Comparison of ENCODE assay signal across 2 cellular contexts in the genomic region with DNA sequence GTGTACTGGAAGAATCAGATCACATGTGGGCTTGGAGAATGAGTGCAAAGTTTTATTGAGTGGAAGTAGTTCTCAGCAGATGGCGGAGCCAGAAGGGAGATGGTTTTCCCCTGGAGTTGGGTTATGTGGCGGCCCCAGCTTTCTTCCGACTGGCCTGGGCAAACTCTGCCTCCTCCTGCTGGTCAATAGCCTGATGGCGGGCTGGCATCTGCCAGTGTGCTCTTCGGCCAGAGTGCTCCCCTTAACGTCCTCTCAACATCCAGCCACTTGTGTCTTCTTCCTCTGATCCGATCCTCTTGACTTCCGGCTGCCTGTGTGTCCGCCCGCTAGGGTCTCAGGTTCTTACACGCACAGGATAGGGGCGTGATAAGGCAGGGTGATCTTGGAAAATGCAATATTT.
TF ChIP-seq lines count a peak whose summit lies in the region.

No MANE protein-coding gene starts in this region.

TF ChIP-seq in SK-N-SH, 30 proteins besides CTCF, POLR2A, EP300 and RAD21 (continued from another document):
- TF ChIP-seq, protein P1, sequence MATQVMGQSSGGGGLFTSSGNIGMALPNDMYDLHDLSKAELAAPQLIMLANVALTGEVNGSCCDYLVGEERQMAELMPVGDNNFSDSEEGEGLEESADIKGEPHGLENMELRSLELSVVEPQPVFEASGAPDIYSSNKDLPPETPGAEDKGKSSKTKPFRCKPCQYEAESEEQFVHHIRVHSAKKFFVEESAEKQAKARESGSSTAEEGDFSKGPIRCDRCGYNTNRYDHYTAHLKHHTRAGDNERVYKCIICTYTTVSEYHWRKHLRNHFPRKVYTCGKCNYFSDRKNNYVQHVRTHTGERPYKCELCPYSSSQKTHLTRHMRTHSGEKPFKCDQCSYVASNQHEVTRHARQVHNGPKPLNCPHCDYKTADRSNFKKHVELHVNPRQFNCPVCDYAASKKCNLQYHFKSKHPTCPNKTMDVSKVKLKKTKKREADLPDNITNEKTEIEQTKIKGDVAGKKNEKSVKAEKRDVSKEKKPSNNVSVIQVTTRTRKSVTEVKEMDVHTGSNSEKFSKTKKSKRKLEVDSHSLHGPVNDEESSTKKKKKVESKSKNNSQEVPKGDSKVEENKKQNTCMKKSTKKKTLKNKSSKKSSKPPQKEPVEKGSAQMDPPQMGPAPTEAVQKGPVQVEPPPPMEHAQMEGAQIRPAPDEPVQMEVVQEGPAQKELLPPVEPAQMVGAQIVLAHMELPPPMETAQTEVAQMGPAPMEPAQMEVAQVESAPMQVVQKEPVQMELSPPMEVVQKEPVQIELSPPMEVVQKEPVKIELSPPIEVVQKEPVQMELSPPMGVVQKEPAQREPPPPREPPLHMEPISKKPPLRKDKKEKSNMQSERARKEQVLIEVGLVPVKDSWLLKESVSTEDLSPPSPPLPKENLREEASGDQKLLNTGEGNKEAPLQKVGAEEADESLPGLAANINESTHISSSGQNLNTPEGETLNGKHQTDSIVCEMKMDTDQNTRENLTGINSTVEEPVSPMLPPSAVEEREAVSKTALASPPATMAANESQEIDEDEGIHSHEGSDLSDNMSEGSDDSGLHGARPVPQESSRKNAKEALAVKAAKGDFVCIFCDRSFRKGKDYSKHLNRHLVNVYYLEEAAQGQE (IDR thresholded peaks at IDR 0.05; ENCODE audit: low read depth, low read length) = no peak
- TF ChIP-seq NFIC (IDR thresholded peaks at IDR 0.05; ENCODE audit: borderline replicate concordance) = no peak
- no peak for TF ChIP-seq YY1 (IDR thresholded peaks at IDR 0.05; ENCODE audit: low read depth)
- TF ChIP-seq, protein P2, sequence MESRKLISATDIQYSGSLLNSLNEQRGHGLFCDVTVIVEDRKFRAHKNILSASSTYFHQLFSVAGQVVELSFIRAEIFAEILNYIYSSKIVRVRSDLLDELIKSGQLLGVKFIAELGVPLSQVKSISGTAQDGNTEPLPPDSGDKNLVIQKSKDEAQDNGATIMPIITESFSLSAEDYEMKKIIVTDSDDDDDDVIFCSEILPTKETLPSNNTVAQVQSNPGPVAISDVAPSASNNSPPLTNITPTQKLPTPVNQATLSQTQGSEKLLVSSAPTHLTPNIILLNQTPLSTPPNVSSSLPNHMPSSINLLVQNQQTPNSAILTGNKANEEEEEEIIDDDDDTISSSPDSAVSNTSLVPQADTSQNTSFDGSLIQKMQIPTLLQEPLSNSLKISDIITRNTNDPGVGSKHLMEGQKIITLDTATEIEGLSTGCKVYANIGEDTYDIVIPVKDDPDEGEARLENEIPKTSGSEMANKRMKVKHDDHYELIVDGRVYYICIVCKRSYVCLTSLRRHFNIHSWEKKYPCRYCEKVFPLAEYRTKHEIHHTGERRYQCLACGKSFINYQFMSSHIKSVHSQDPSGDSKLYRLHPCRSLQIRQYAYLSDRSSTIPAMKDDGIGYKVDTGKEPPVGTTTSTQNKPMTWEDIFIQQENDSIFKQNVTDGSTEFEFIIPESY (IDR thresholded peaks at IDR 0.05; ENCODE audit: borderline replicate concordance, low read depth) = no peak
- TF ChIP-seq ELF1 (IDR thresholded peaks at IDR 0.05) = no peak
- TF ChIP-seq FOXJ3 (CRISPR knock-in tag; IDR thresholded peaks at IDR 0.05) = no peak
- TF ChIP-seq SIN3A (IDR thresholded peaks at IDR 0.05; ENCODE audit: borderline replicate concordance, low read depth, low read length) = no peak
- no peak for TF ChIP-seq NRF1 (IDR thresholded peaks at IDR 0.05; ENCODE audit: low read depth, low read length)
- no peak for TF ChIP-seq CHD2 (IDR thresholded peaks at IDR 0.05; ENCODE audit: low read length, partially characterized antibody)
- TF ChIP-seq FOSL2 (IDR thresholded peaks at IDR 0.05; ENCODE audit: borderline replicate concordance, low read depth) = no peak
- TF ChIP-seq JUND (IDR thresholded peaks at IDR 0.05) = no peak
- TF ChIP-seq MXI1 (IDR thresholded peaks at IDR 0.05; ENCODE audit: low read depth, low read length) = no peak
- TF ChIP-seq POLR2AphosphoS5 (IDR thresholded peaks at IDR 0.05; ENCODE audit: low read depth, low read length) = no peak

TF ChIP-seq in SK-N-SH treated with all-trans-retinoic acid at 6 μM for 48 hours, 23 proteins besides CTCF, POLR2A, EP300 and RAD21 (continued from another document):
- TF ChIP-seq, protein P3, sequence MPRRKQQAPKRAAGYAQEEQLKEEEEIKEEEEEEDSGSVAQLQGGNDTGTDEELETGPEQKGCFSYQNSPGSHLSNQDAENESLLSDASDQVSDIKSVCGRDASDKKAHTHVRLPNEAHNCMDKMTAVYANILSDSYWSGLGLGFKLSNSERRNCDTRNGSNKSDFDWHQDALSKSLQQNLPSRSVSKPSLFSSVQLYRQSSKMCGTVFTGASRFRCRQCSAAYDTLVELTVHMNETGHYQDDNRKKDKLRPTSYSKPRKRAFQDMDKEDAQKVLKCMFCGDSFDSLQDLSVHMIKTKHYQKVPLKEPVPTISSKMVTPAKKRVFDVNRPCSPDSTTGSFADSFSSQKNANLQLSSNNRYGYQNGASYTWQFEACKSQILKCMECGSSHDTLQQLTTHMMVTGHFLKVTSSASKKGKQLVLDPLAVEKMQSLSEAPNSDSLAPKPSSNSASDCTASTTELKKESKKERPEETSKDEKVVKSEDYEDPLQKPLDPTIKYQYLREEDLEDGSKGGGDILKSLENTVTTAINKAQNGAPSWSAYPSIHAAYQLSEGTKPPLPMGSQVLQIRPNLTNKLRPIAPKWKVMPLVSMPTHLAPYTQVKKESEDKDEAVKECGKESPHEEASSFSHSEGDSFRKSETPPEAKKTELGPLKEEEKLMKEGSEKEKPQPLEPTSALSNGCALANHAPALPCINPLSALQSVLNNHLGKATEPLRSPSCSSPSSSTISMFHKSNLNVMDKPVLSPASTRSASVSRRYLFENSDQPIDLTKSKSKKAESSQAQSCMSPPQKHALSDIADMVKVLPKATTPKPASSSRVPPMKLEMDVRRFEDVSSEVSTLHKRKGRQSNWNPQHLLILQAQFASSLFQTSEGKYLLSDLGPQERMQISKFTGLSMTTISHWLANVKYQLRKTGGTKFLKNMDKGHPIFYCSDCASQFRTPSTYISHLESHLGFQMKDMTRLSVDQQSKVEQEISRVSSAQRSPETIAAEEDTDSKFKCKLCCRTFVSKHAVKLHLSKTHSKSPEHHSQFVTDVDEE (CRISPR knock-in tag; IDR thresholded peaks at IDR 0.05) = no peak
- TF ChIP-seq TOX (CRISPR knock-in tag; IDR thresholded peaks at IDR 0.05; ENCODE audit: borderline replicate concordance) (no peak), ZFP30 (CRISPR knock-in tag; IDR thresholded peaks at IDR 0.05) (no peak), ZNF8 (CRISPR knock-in tag; IDR thresholded peaks at IDR 0.05) (no peak), ZNF565 (CRISPR knock-in tag; conservative IDR thresholded peaks at IDR 0.05; ENCODE audit: low read depth) (no peak), ESRRG (CRISPR knock-in tag; IDR thresholded peaks at IDR 0.05) (no peak), ARNTL (CRISPR knock-in tag; IDR thresholded peaks at IDR 0.05; ENCODE audit: borderline replicate concordance, low read depth) (no peak), ZFP3 (CRISPR knock-in tag; IDR thresholded peaks at IDR 0.05) (no peak), ZC3H10 (CRISPR knock-in tag; IDR thresholded peaks at IDR 0.05) (no peak), RARB (CRISPR knock-in tag; IDR thresholded peaks at IDR 0.05) (no peak), OSR1 (CRISPR knock-in tag; IDR thresholded peaks at IDR 0.05) (no peak), TCF4 (CRISPR knock-in tag; IDR thresholded peaks at IDR 0.05; ENCODE audit: borderline replicate concordance) (no peak), SNAI2 (CRISPR knock-in tag; IDR thresholded peaks at IDR 0.05) (no peak), ISL1 (CRISPR knock-in tag; IDR thresholded peaks at IDR 0.05) (no peak)
- TF ChIP-seq, protein P4, sequence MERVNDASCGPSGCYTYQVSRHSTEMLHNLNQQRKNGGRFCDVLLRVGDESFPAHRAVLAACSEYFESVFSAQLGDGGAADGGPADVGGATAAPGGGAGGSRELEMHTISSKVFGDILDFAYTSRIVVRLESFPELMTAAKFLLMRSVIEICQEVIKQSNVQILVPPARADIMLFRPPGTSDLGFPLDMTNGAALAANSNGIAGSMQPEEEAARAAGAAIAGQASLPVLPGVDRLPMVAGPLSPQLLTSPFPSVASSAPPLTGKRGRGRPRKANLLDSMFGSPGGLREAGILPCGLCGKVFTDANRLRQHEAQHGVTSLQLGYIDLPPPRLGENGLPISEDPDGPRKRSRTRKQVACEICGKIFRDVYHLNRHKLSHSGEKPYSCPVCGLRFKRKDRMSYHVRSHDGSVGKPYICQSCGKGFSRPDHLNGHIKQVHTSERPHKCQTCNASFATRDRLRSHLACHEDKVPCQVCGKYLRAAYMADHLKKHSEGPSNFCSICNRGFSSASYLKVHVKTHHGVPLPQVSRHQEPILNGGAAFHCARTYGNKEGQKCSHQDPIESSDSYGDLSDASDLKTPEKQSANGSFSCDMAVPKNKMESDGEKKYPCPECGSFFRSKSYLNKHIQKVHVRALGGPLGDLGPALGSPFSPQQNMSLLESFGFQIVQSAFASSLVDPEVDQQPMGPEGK (CRISPR knock-in tag; IDR thresholded peaks at IDR 0.05; ENCODE audit: borderline replicate concordance) = no peak
